ENCODE assay signal across 12 cellular contexts in the genomic region with DNA sequence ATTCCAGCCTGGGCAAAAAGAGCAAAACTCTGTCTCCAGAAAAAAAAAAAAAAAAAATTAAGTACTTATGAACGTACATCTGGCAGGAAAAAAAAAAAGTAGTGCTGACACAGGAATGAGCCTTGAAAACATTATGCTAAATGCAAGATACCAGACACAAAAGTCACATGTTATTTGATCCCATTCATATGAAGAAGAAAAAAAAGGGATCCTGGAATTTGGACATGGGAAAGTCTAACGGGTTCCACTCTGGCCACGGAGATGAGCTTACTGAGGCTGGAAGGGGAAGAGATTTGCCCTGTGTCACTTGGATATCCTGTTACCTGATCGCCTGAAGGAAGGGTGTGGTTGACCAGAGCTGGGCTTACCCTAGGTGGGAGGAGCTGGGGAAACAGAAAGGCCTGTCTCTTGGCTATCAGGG.
A peak's percentile ranks its signal among the peaks of the same experiment; 100 is the strongest.
DNase-seq lines count a peak whose midpoint lies in the region; ATAC-seq and TF ChIP-seq lines count a peak whose summit lies in the region.
"Had no signal": no experiment of that assay in that cellular context is flagged by ENCODE, and none has a peak within 500 bp of the region (broad histone marks: within the 10 kb centered on the region; RNA-seq: fewer than 3 reads in every experiment).

No MANE protein-coding gene starts in this region.

- H3K79me2 ChIP-seq in HCT116 (ENCODE audit: insufficient read depth, low read length) = no peaks in the 10 kb centered on the region

- H4K20me1 ChIP-seq in HCT116 (ENCODE audit: insufficient read depth) = no peaks in the 10 kb centered on the region

- RAD21 ChIA-PET in HCT116 (lab: Charles Lee; ENCODE audit: low non-redundant PET in 1 of 2, low total read pairs in 2 of 2, uncharacterized antibody in 2 of 2, unreplicated experiment in 2 of 2) = interaction anchor here (0.7 to 1.1 kb wide), 3 partner anchors 11 to 21 kb away, joined by 3 read pairs; no protein-coding TSS in a partner anchor

- H3K27ac ChIP-seq in HCT116 (ENCODE audit: low read depth, low read length) (no peak overlapping the region; the same call in 1 of the 2 replicates), RWPE1 (peak overlapping the region; percentile 80), upper lobe of right lung (no peak overlapping the region), tibial artery (no peak overlapping the region)
- H3K27ac ChIP-seq: transverse colon had no signal

- H3K4me1 ChIP-seq in HCT116 (ENCODE audit: control insufficient read depth in 1 of 2, insufficient read depth in 2 of 2, low read length in 2 of 2) (peaks cover 19 to 54% of the 10 kb centered on the region in 2 experiments), upper lobe of right lung (no peaks in the 10 kb centered on the region), tibial artery (no peaks in the 10 kb centered on the region)
- H3K4me1 ChIP-seq: transverse colon had no signal

- H3K9ac ChIP-seq in HCT116 (ENCODE audit: low read length) = peak overlapping the region; percentile 11; the same call in 1 of the 2 replicates

- H3K27me3 ChIP-seq in HCT116 (ENCODE audit: insufficient read depth, low read length) (no peaks in the 10 kb centered on the region), upper lobe of right lung (no peaks in the 10 kb centered on the region), tibial artery (peaks cover 0 to 4% of the 10 kb centered on the region in 2 donors)
- H3K27me3 ChIP-seq: transverse colon had no signal

- BruUV-seq in HCT116 (replicated peaks; lab: Mats Ljungman, UMichigan) = no TSS peak

- TF ChIP-seq CTCF in AG04449 (IDR thresholded peaks at IDR 0.05; ENCODE audit: insufficient read depth, low read length, missing control alignments) (no peak), HCT116 (IDR thresholded peaks at IDR 0.05 in 2 of 3, conservative IDR thresholded peaks at IDR 0.05 in 1 of 3; ENCODE audit: borderline replicate concordance in 1 of 3, insufficient read depth in 1 of 3, low read depth in 2 of 3, low read length in 2 of 3) (no peak), RWPE1 (conservative IDR thresholded peaks at IDR 0.05; ENCODE audit: low read depth) (no peak), fibroblast of villous mesenchyme (IDR thresholded peaks at IDR 0.05; ENCODE audit: insufficient read depth, low read depth, low read length) (no peak), upper lobe of right lung (IDR thresholded peaks at IDR 0.05) (no peak), tibial artery (IDR thresholded peaks at IDR 0.05) (no peak)

- TF ChIP-seq RAD21 in HCT116 (IDR thresholded peaks at IDR 0.05; ENCODE audit: low read depth) = no peak

- H3K9me3 ChIP-seq in HCT116 (ENCODE audit: control insufficient read depth in 1 of 2, insufficient read depth in 1 of 2, low read depth in 1 of 2, low read length in 2 of 2) (no peaks in the 10 kb centered on the region), upper lobe of right lung (no peaks in the 10 kb centered on the region), tibial artery (no peaks in the 10 kb centered on the region)
- H3K9me3 ChIP-seq: transverse colon had no signal

- intact Hi-C loops in HCT116 (cut with micrococcal nuclease) (no loop called here), upper lobe of right lung (cut with DNase I) (no loop called here), tibial artery (cut with DNase I; ENCODE audit: low total_unique reads) (no loop called here)

- TF ChIP-seq POLR2A in HCT116 (IDR thresholded peaks at IDR 0.05; ENCODE audit: borderline replicate concordance, extremely low read depth, insufficient read depth, insufficient read length) = peak; percentile 18

- H3K4me3 ChIP-seq in AG04449 (ENCODE audit: low read depth, low read length) (no peak overlapping the region), HCT116 (replicated peaks in 1 of 2; ENCODE audit: low read depth in 1 of 2, low read length in 2 of 2) (peak overlapping the region in 1 of 2 experiments; percentile 35; a peak in 2 of 4 replicates), fibroblast of villous mesenchyme (ENCODE audit: low read depth, low read length) (no peak overlapping the region), upper lobe of right lung (no peak overlapping the region), tibial artery (no peak overlapping the region)
- H3K4me3 ChIP-seq: transverse colon had no signal

- ATAC-seq in HCT116 = peak; percentile 94
- ATAC-seq in upper lobe of right lung = no peak
- ATAC-seq in GM21529 (IDR thresholded peaks at IDR 0.05; ENCODE audit: unreplicated experiment) = no peak

- H3K4me2 ChIP-seq in HCT116 (ENCODE audit: low read length) = peak overlapping the region; percentile 67

- DNase-seq in AG04449 (ENCODE audit: low read depth, low spot score) (peak; percentile 93), HCT116 (ENCODE audit: low read depth, low spot score) (peak; percentile 77), RWPE1 (ENCODE audit: low spot score) (peak; percentile 64), fibroblast of villous mesenchyme (ENCODE audit: low read depth) (peak; percentile 83), upper lobe of right lung (no peak), MV-4-11 (lab: John Stamatoyannopoulos, UW) (no peak), tibial artery (no peak)
- DNase-seq: activated CD4-positive, CD25-positive, alpha-beta regulatory T cell; KBM-7; occipital lobe; transverse colon had no signal

- H2AFZ ChIP-seq in HCT116 (ENCODE audit: low read depth, low read length, poor library complexity, severe bottlenecking) = peak overlapping the region; percentile 10

- no peaks in the 10 kb centered on the region for H3K9me2 ChIP-seq in HCT116 (ENCODE audit: insufficient read depth)

- no peaks in the 10 kb centered on the region for H3K36me3 ChIP-seq in HCT116 (ENCODE audit: control insufficient read depth in 1 of 2, insufficient read depth in 2 of 2, low read length in 2 of 2)
- H3K36me3 ChIP-seq in upper lobe of right lung = no peaks in the 10 kb centered on the region
- H3K36me3 ChIP-seq in tibial artery = no peaks in the 10 kb centered on the region
- H3K36me3 ChIP-seq: transverse colon had no signal

- POLR2A ChIA-PET in AG04449 (lab: Yijun Ruan, JAX) = interaction anchor here (0.7 to 1.8 kb wide), 8 partner anchors 13 to 133 kb away, joined by 3 to 6 read pairs (median 4); no protein-coding TSS in a partner anchor
- POLR2A ChIA-PET in HCT116 (lab: Charles Lee) = interaction anchor here (0.7 to 1.0 kb wide), 3 partner anchors 9 to 15 kb away, joined by 3 read pairs; no protein-coding TSS in a partner anchor
- POLR2A ChIA-PET in RWPE1 (lab: Yijun Ruan, JAX; ENCODE audit: low non-redundant PET) = interaction anchor here (0.7 kb wide), 1 partner anchor 120 kb away, joined by 6 read pairs; no protein-coding TSS in a partner anchor

- CTCF ChIA-PET in AG04449 (lab: Yijun Ruan, JAX) (interaction anchor here (0.9 to 1.0 kb wide), 2 partner anchors 12 to 27 kb away, joined by 3 read pairs; no protein-coding TSS in a partner anchor), HCT116 (lab: Charles Lee) (interaction anchor here (0.7 to 1.0 kb wide), 2 partner anchors 11 to 446 kb away, joined by 3 to 4 read pairs; no protein-coding TSS in a partner anchor), RWPE1 (lab: Yijun Ruan, JAX) (interaction anchor here (0.6 to 0.7 kb wide), 2 partner anchors 29 to 359 kb away, joined by 3 read pairs; no protein-coding TSS in a partner anchor)

TF ChIP-seq in HCT116, 20 proteins besides CTCF, POLR2A, EP300 and RAD21:
- peak; percentile 53 for TF ChIP-seq POLR2AphosphoS5 (IDR thresholded peaks at IDR 0.05; ENCODE audit: low read depth, low read length)
- TF ChIP-seq SP1 (IDR thresholded peaks at IDR 0.05; ENCODE audit: low read depth) = peak; percentile 43
- no peak for TF ChIP-seq EGR1 (IDR thresholded peaks at IDR 0.05; ENCODE audit: low read depth)
- TF ChIP-seq, protein P1, sequence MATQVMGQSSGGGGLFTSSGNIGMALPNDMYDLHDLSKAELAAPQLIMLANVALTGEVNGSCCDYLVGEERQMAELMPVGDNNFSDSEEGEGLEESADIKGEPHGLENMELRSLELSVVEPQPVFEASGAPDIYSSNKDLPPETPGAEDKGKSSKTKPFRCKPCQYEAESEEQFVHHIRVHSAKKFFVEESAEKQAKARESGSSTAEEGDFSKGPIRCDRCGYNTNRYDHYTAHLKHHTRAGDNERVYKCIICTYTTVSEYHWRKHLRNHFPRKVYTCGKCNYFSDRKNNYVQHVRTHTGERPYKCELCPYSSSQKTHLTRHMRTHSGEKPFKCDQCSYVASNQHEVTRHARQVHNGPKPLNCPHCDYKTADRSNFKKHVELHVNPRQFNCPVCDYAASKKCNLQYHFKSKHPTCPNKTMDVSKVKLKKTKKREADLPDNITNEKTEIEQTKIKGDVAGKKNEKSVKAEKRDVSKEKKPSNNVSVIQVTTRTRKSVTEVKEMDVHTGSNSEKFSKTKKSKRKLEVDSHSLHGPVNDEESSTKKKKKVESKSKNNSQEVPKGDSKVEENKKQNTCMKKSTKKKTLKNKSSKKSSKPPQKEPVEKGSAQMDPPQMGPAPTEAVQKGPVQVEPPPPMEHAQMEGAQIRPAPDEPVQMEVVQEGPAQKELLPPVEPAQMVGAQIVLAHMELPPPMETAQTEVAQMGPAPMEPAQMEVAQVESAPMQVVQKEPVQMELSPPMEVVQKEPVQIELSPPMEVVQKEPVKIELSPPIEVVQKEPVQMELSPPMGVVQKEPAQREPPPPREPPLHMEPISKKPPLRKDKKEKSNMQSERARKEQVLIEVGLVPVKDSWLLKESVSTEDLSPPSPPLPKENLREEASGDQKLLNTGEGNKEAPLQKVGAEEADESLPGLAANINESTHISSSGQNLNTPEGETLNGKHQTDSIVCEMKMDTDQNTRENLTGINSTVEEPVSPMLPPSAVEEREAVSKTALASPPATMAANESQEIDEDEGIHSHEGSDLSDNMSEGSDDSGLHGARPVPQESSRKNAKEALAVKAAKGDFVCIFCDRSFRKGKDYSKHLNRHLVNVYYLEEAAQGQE (IDR thresholded peaks at IDR 0.05; ENCODE audit: low read depth) = no peak

Comparison
In these comparisons a context has a peak if more than half of its experiments do, and no peak if none do; other contexts are left out.
1. DNase-seq: peak in AG04449 (single experiment), HCT116 (single experiment), RWPE1 (single experiment) and fibroblast of villous mesenchyme (single experiment); none in upper lobe of right lung (single experiment), MV-4-11 (single experiment) and tibial artery (0 of 2).